Comparison of ENCODE assay signal across 10 cellular contexts in the genomic region with DNA sequence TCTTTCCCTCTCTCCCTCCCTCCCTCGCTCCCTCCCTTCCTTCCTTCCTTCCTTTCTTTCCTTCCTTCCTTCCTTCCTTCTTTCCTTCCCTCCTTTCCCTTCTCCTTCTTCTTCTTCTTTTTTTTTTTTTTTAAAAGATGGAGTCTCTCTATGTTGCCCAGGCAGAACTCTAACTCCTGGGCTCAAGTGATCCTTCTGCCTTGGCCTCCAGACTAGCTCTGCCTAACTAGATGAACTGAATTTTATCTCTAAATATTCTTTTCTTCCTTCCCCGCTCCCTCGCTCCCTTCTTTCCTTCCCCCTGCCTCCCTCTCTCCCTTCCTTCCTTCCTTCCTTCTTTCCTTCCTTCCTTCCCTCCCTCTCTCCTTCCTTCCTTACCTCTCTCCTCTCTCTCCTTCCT.
"Had no signal": no experiment of that assay in that cellular context is flagged by ENCODE, and none has a peak within 500 bp of the region (broad histone marks: within the 10 kb centered on the region; RNA-seq: fewer than 3 reads in every experiment).

No MANE protein-coding gene starts in this region.

- H2AFZ ChIP-seq: GM23248, GM23338 had no signal

- H3K4me2 ChIP-seq: GM23338 had no signal

- H3K27ac Mint-ChIP-seq: GM23338, HFFc6 had no signal

- H3K36me3 ChIP-seq: HAP-1 had no signal

- FAIRE-seq: H54 had no signal

- ATAC-seq: GM23338, HCT116 had no signal

- H3K9ac ChIP-seq: GM23248 had no signal

- DNase-seq: GM23248, GOT3, H7, H9, HCEC 1CT, HFFc6 had no signal

- H3K4me3 ChIP-seq: GM23248, GM23338, HAP-1 had no signal

- H3K27ac ChIP-seq: GM23248 had no signal

- H3K9me3 Mint-ChIP-seq: GM23338, H9, HFFc6 had no signal

- H3K4me1 ChIP-seq: HAP-1 had no signal

- H3K4me3 Mint-ChIP-seq: GM23338, H9, HFFc6 had no signal

- H3K9me3 ChIP-seq: HAP-1 had no signal
